In genomic region chr1:200457810-200458209, GRCh38 we compare ENCODE assay signal across 5 cellular contexts.
"Had no signal": no experiment of that assay in that cellular context is flagged by ENCODE, and none has a peak within 500 bp of the region (broad histone marks: within the 10 kb centered on the region; RNA-seq: fewer than 3 reads in every experiment).

No MANE protein-coding gene starts in this region.

- DNase-seq: H9, HCEC 1CT, IMR-90 had no signal

- H3K4me2 ChIP-seq: GM23338 had no signal

- ATAC-seq: GM23338, K562 had no signal

- H2AFZ ChIP-seq: GM23338 had no signal

- H3K4me3 ChIP-seq: GM23338, K562 had no signal
